In genomic region chr20:38875170-38875993, GRCh38 we compare ENCODE assay signal across 8 cellular contexts. TPM values are rescaled to one million over a fixed set of nuclear protein-coding genes. Genes with fewer than 3 reads are reported as not detected.
A peak's percentile ranks its signal among the peaks of the same experiment; 100 is the strongest.
DNase-seq lines count a peak whose midpoint lies in the region; ATAC-seq and TF ChIP-seq lines count a peak whose summit lies in the region.

No MANE protein-coding gene starts in this region.

- no peaks in the 10 kb centered on the region for H3K9me3 ChIP-seq in BLaER1
- no peaks in the 10 kb centered on the region for H3K9me3 ChIP-seq in esophagus squamous epithelium

- WGBS in esophagus squamous epithelium, 2 donors, result 14 to 18% methylated on average over 8 to 11 of the region's 11 CpGs

- no peaks in the 10 kb centered on the region for H3K27me3 Mint-ChIP-seq in activated B cell treated with CpG ODN at 0.5 μM for 24 hours
- H3K27me3 Mint-ChIP-seq in stimulated activated naive B cell treated with anti-CD40 and anti-IgM and Interleukin-4, amounts not matched to agents 10 μg/mL and 1 μg/mL and 100 μg/mL, for 72 hours, result no peaks in the 10 kb centered on the region

- ATAC-seq in HG03280 (IDR thresholded peaks at IDR 0.05; ENCODE audit: unreplicated experiment) (peak; percentile 68), activated B cell treated with CpG ODN at 0.5 μM for 24 hours (ENCODE audit: low read depth) (peak; percentile 63)
- peak; percentile 77 to 81 for ATAC-seq in stimulated activated naive B cell treated with anti-CD40 and anti-IgM and Interleukin-4, amounts not matched to agents 10 μg/mL and 1 μg/mL and 100 μg/mL, for 72 hours (replicated peaks)

- TF ChIP-seq CTCF in activated B cell treated with CpG ODN at 0.5 μM for 24 hours (IDR thresholded peaks at IDR 0.05) (no peak), esophagus squamous epithelium (IDR thresholded peaks at IDR 0.05) (no peak)

- H3K9ac ChIP-seq in BLaER1, result peak overlapping the region; percentile 65

- H3K36me3 ChIP-seq in BLaER1 (no peaks in the 10 kb centered on the region), esophagus squamous epithelium (no peaks in the 10 kb centered on the region)

- peaks cover 98% of the 10 kb centered on the region for H3K4me1 Mint-ChIP-seq in activated B cell treated with CpG ODN at 0.5 μM for 24 hours
- peaks cover 75 to 99% of the 10 kb centered on the region in 2 donors for H3K4me1 Mint-ChIP-seq in stimulated activated naive B cell treated with anti-CD40 and anti-IgM and Interleukin-4, amounts not matched to agents 10 μg/mL and 1 μg/mL and 100 μg/mL, for 72 hours

- peak; percentile 87 for DNase-seq in GM19240 (ENCODE audit: insufficient read length, low spot score)
- DNase-seq in activated B cell treated with CpG ODN at 0.5 μM for 24 hours, result peak; percentile 60
- no peak for DNase-seq in esophagus squamous epithelium (lab: John Stamatoyannopoulos, UW)
- DNase-seq in stimulated activated naive B cell treated with anti-CD40 and anti-IgM and Interleukin-4, amounts not matched to agents 10 μg/mL and 1 μg/mL and 100 μg/mL, for 72 hours, result peak; percentile 85
- DNase-seq in NCI-H748 treated with DMSO at 0.1 percent for 48 hours (lab: John Stamatoyannopoulos, UW), result no peak
- DNase-seq in GM03348 (ENCODE audit: low spot score), result no peak

- peak overlapping the region; percentile 55 for H3K4me3 ChIP-seq in BLaER1
- peak overlapping the region in 1 of 4 donors; percentile 32 for H3K4me3 ChIP-seq in esophagus squamous epithelium

- H3K27ac ChIP-seq in BLaER1 (peak overlapping the region; percentile 83), esophagus squamous epithelium (peak overlapping the region in 3 of 4 donors; percentile 34 to 77 (median 72))

- peak overlapping the region; percentile 97 for H3K27ac Mint-ChIP-seq in activated B cell treated with CpG ODN at 0.5 μM for 24 hours
- H3K27ac Mint-ChIP-seq in stimulated activated naive B cell treated with anti-CD40 and anti-IgM and Interleukin-4, amounts not matched to agents 10 μg/mL and 1 μg/mL and 100 μg/mL, for 72 hours, result peak overlapping the region; percentile 98

- peaks cover 16% of the 10 kb centered on the region; the same call in 1 of the 2 replicates for H4K20me1 ChIP-seq in BLaER1

- peak overlapping the region; percentile 83 for H3K4me3 Mint-ChIP-seq in activated B cell treated with CpG ODN at 0.5 μM for 24 hours
- peak overlapping the region; percentile 75 to 80 for H3K4me3 Mint-ChIP-seq in stimulated activated naive B cell treated with anti-CD40 and anti-IgM and Interleukin-4, amounts not matched to agents 10 μg/mL and 1 μg/mL and 100 μg/mL, for 72 hours

- peaks cover 6% of the 10 kb centered on the region for H3K36me3 Mint-ChIP-seq in activated B cell treated with CpG ODN at 0.5 μM for 24 hours (ENCODE audit: low read depth)
- peaks cover 24 to 40% of the 10 kb centered on the region in 2 donors for H3K36me3 Mint-ChIP-seq in stimulated activated naive B cell treated with anti-CD40 and anti-IgM and Interleukin-4, amounts not matched to agents 10 μg/mL and 1 μg/mL and 100 μg/mL, for 72 hours

- peak in 1 of 4 donors; percentile 21 for TF ChIP-seq POLR2A in esophagus squamous epithelium (IDR thresholded peaks at IDR 0.05)

- H3K4me2 ChIP-seq in BLaER1, result peak overlapping the region; percentile 91

- CTCF ChIA-PET in activated B cell treated with CpG ODN at 0.5 μM for 24 hours (lab: Charles Lee), result interaction anchor here (0.8 to 3.1 kb wide), 11 partner anchors 11 to 86 kb away, joined by 3 to 44 read pairs (median 4); partner anchors contain the start of gene PPP1R16B

- no peaks in the 10 kb centered on the region for H3K9me3 Mint-ChIP-seq in activated B cell treated with CpG ODN at 0.5 μM for 24 hours
- H3K9me3 Mint-ChIP-seq in stimulated activated naive B cell treated with anti-CD40 and anti-IgM and Interleukin-4, amounts not matched to agents 10 μg/mL and 1 μg/mL and 100 μg/mL, for 72 hours, result no peaks in the 10 kb centered on the region

- no peaks in the 10 kb centered on the region for H3K27me3 ChIP-seq in BLaER1
- peaks cover 0 to 76% (median 3%) of the 10 kb centered on the region in 4 donors for H3K27me3 ChIP-seq in esophagus squamous epithelium

- intact Hi-C loops in activated B cell treated with CpG ODN at 0.5 μM for 24 hours (cut with micrococcal nuclease), result loop anchor here (1.0 to 2.0 kb wide), 5 partner anchors 18 to 127 kb away; partner anchors contain the start of genes ACTR5, DHX35 and PPP1R16B
- intact Hi-C loops in esophagus squamous epithelium (cut with DNase I), result no loop called here

- POLR2A ChIA-PET in activated B cell treated with CpG ODN at 0.5 μM for 24 hours (lab: Charles Lee), result interaction anchor here (0.5 to 16.2 kb wide), 21 partner anchors 7 to 1354 kb away, joined by 3 to 268 read pairs (median 5); partner anchors contain the start of genes DHX35 and PPP1R16B

- H3K4me1 ChIP-seq in BLaER1 (peaks cover 87% of the 10 kb centered on the region), esophagus squamous epithelium (peaks cover 0 to 68% (median 17%) of the 10 kb centered on the region in 3 donors)

RNA-seq across cellular contexts. Expression of gene FAM83D, which starts 50.8 kb away (rescaled TPM):
- 0.93 and 1.2 TPM in 2 replicates for total RNA-seq in activated B cell treated with CpG ODN at 0.5 μM for 24 hours
- total RNA-seq in esophagus squamous epithelium, result 100 to 1,000 TPM in 1 of 4 donors, 10 to 100 TPM in 3; 53.8 to 105 (median 81.9) TPM

Comparison
In these comparisons a context has a peak if more than half of its experiments do, and no peak if none do; other contexts are left out.
1. DNase-seq: peak in GM19240 (single experiment), activated B cell treated with CpG ODN at 0.5 μM for 24 hours (single experiment) and stimulated activated naive B cell treated with anti-CD40 and anti-IgM and Interleukin-4, amounts not matched to agents 10 μg/mL and 1 μg/mL and 100 μg/mL, for 72 hours (single experiment); none in esophagus squamous epithelium (single experiment), NCI-H748 treated with DMSO at 0.1 percent for 48 hours (single experiment) and GM03348 (single experiment).
2. RNA of gene FAM83D, which starts 50.8 kb away (total RNA-seq): 53.8 to 105 TPM in esophagus squamous epithelium; 0.93 to 1.2 TPM in activated B cell treated with CpG ODN at 0.5 μM for 24 hours; every median in the first group is over 10 times any median in the second.
3. Peak in every context shown above with its lines, with median percentiles within 50 percentile points of each other: ATAC-seq.